In genomic region chr15:55277116-55277564, GRCh38 we compare ENCODE assay signal across 8 cellular contexts. TPM values are rescaled to one million over a fixed set of nuclear protein-coding genes. Genes with fewer than 3 reads are reported as not detected.
DNase-seq lines count a peak whose midpoint lies in the region; ATAC-seq and TF ChIP-seq lines count a peak whose summit lies in the region.

No MANE protein-coding gene starts in this region.

- H3K27me3 ChIP-seq in osteoblast (ENCODE audit: insufficient read depth, low read length) = no peaks in the 10 kb centered on the region

- H3K27ac ChIP-seq in osteoblast (ENCODE audit: low read depth, low read length) = no peak overlapping the region

- no peaks in the 10 kb centered on the region for H3K36me3 ChIP-seq in osteoblast (ENCODE audit: insufficient read depth, low read length)

- H3K4me2 ChIP-seq in osteoblast (ENCODE audit: insufficient read depth, low read length) = no peak overlapping the region

- DNase-seq in T-helper 1 cell (peak in 4 of 5 donors; percentile 30 to 91 (median 39)), fibroblast of peridontal ligament (ENCODE audit: extremely low read depth) (peak; percentile 25), NCI-H1105 (lab: John Stamatoyannopoulos, UW) (no peak), LoVo (ENCODE audit: low spot score) (no peak), ACHN (no peak), osteoblast (ENCODE audit: insufficient read length, low spot score, missing footprints) (no peak)

- H4K20me1 ChIP-seq in osteoblast (ENCODE audit: insufficient read depth, low read length) = peaks cover 6% of the 10 kb centered on the region

- TF ChIP-seq CTCF in osteoblast (IDR thresholded peaks at IDR 0.05; ENCODE audit: extremely low read depth, low read depth, low read length) = no peak

- H2AFZ ChIP-seq in osteoblast (ENCODE audit: low read length) = no peak overlapping the region

- no peaks in the 10 kb centered on the region for H3K9me3 ChIP-seq in osteoblast (ENCODE audit: low read depth, low read length)

- in situ Hi-C loops in ACHN (cut with HindIII; ENCODE audit: low pct_ligation_motif_present, low pct_unique_long_range_greater_than_20kb, low sequenced_read_pairs) = no loop called here

- ATAC-seq in GM18873 (IDR thresholded peaks at IDR 0.05; ENCODE audit: low FRiP score, unreplicated experiment) (peak; percentile 44), HG02973 (IDR thresholded peaks at IDR 0.05; ENCODE audit: unreplicated experiment) (peak; percentile 46)

- H3K4me3 ChIP-seq in osteoblast (ENCODE audit: insufficient read depth, low read length) = no peak overlapping the region

- H3K4me1 ChIP-seq in osteoblast (ENCODE audit: insufficient read depth, low read length) = peaks cover 17% of the 10 kb centered on the region

- peaks cover 16% of the 10 kb centered on the region for H3K79me2 ChIP-seq in osteoblast (ENCODE audit: insufficient read depth, low read length)

RNA-seq across cellular contexts. Expression of gene RAB27A, which starts 12.5 kb away (rescaled TPM):
- total RNA-seq in osteoblast = 7.2 and 11.8 TPM in 2 replicates

RNA-seq across cellular contexts. Expression of gene PIGBOS1, which starts 41.8 kb away (rescaled TPM):
- 10.0 and 10.5 TPM in 2 replicates for total RNA-seq in osteoblast

RNA-seq across cellular contexts. Expression of gene PIGB, which starts 41.9 kb away (rescaled TPM):
- 17.0 and 27.1 TPM in 2 replicates for total RNA-seq in osteoblast

Comparison
In these comparisons a context has a peak if more than half of its experiments do, and no peak if none do; other contexts are left out.
1. DNase-seq: peak in T-helper 1 cell (4 of 5) and fibroblast of peridontal ligament (single experiment); none in NCI-H1105 (single experiment), LoVo (single experiment), ACHN (single experiment) and osteoblast (single experiment).